Comparison of ENCODE assay signal across 11 cellular contexts in the genomic region with DNA sequence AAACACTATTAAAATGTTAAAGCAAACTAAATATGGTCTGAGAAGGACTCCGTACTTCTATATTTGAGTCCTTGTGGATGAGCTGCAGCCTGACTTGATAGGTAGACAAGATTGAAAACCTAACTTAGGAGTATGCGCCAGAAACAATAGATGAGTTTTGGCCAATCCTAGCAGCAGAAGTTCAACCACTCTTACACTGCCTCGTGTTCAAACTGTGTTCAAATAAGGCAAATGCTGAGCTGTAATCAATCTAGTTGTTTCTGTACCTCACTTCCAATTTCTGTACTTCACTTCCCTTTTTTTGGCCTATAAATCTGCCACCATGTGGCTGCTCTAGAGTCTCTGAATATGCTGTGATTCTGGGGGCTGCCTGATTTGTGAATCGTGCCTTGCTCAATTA. TPM values are rescaled to one million over a fixed set of nuclear protein-coding genes. Genes with fewer than 3 reads are reported as not detected.
DNase-seq lines count a peak whose midpoint lies in the region; ATAC-seq and TF ChIP-seq lines count a peak whose summit lies in the region.
"Had no signal": no experiment of that assay in that cellular context is flagged by ENCODE, and none has a peak within 500 bp of the region (broad histone marks: within the 10 kb centered on the region; RNA-seq: fewer than 3 reads in every experiment).

No MANE protein-coding gene starts in this region.

- H4K20me1 ChIP-seq in fibroblast of lung (ENCODE audit: control insufficient read depth, extremely low read depth, insufficient read depth, low read length), result no peaks in the 10 kb centered on the region

- no peaks in the 10 kb centered on the region for H3K79me2 ChIP-seq in fibroblast of lung (ENCODE audit: control insufficient read depth, insufficient read depth, low read length)

- peak overlapping the region; percentile 2; the same call in 1 of the 2 replicates for H3K9ac ChIP-seq in HUES64 (ENCODE audit: low read depth, low read length)
- no peak overlapping the region for H3K9ac ChIP-seq in fibroblast of lung (ENCODE audit: insufficient read depth, low read length)

- 93% methylated on average over 4 of the region's 4 CpGs for WGBS in HUES64

- H3K27ac ChIP-seq in HUES64 (ENCODE audit: low read depth, low read length) (no peak overlapping the region), fibroblast of lung (ENCODE audit: insufficient read depth, low read length) (no peak overlapping the region)

- intact Hi-C loops in head of caudate nucleus (cut with DNase I), result no loop called here

- peaks cover 7% of the 10 kb centered on the region for H3K4me1 ChIP-seq in HUES64 (ENCODE audit: insufficient read depth, low read length)
- H3K4me1 ChIP-seq in fibroblast of lung (ENCODE audit: control insufficient read depth, extremely low read depth, insufficient read depth, low read length), result no peaks in the 10 kb centered on the region

- H2AFZ ChIP-seq in fibroblast of lung (ENCODE audit: low read length), result peak overlapping the region; percentile 21

- TF ChIP-seq CTCF in fibroblast of lung (conservative IDR thresholded peaks at IDR 0.05 in 1 of 2, IDR thresholded peaks at IDR 0.05 in 1 of 2; ENCODE audit: low read depth in 1 of 2, low read length in 2 of 2), result no peak

- no peak for DNase-seq in fibroblast of lung (ENCODE audit: low read depth in 2 of 2)
- DNase-seq in NCI-H748 (lab: John Stamatoyannopoulos, UW; ENCODE audit: unreplicated experiment), result no peak
- no peak for DNase-seq in head of caudate nucleus
- no peak for DNase-seq in NCI-H2081 (lab: John Stamatoyannopoulos, UW)
- DNase-seq in putamen (ENCODE audit: low spot score), result no peak
- DNase-seq: Calu3; stimulated activated CD4-positive, alpha-beta T cell treated with anti-CD3 and anti-CD28 coated beads, Interleukin-4, amount 100 ng/mL, for 24 hours had no signal

- H3K4me2 ChIP-seq in fibroblast of lung (ENCODE audit: extremely low read depth, insufficient read depth, low read length), result no peak overlapping the region

- H3K27me3 ChIP-seq in HUES64 (ENCODE audit: insufficient read depth, low read length) (no peaks in the 10 kb centered on the region), fibroblast of lung (ENCODE audit: control insufficient read depth, insufficient read depth, low read length) (no peaks in the 10 kb centered on the region)

- ATAC-seq in GM18508 (IDR thresholded peaks at IDR 0.05; ENCODE audit: insufficient read depth, unreplicated experiment), result peak; percentile 76
- ATAC-seq in GM21786 (IDR thresholded peaks at IDR 0.05; ENCODE audit: unreplicated experiment), result peak; percentile 85
- ATAC-seq: Panc1 had no signal

- H3K36me3 ChIP-seq in HUES64 (ENCODE audit: insufficient read depth, low read length) (no peaks in the 10 kb centered on the region), fibroblast of lung (ENCODE audit: control insufficient read depth, insufficient read depth, low read length) (no peaks in the 10 kb centered on the region)

- H3K9me3 ChIP-seq in HUES64 (ENCODE audit: insufficient read depth, low read depth, low read length) (no peaks in the 10 kb centered on the region), fibroblast of lung (ENCODE audit: control insufficient read depth, insufficient read depth, low read depth, low read length) (no peaks in the 10 kb centered on the region)

- H3K4me3 ChIP-seq in HUES64 (ENCODE audit: low read length) (peak overlapping the region; percentile 79), fibroblast of lung (replicated peaks in 1 of 4; ENCODE audit: control extremely low read depth in 1 of 4, insufficient read depth in 1 of 4, low read depth in 3 of 4, low read length in 4 of 4) (no peak overlapping the region)

RNA-seq across cellular contexts. Expression of gene SERINC1, which starts 13.2 kb away (rescaled TPM):
- polyA plus RNA-seq in HUES64 (2013, experiment 1 of 2), result 37.6 TPM
- 41.8 TPM for polyA plus RNA-seq in HUES64 (2013, experiment 2 of 2)
- 241 and 363 TPM in 2 replicates for total RNA-seq in fibroblast of lung
- 176 and 306 TPM in 2 replicates for polyA plus RNA-seq in fibroblast of lung
- 123 and 194 TPM in 2 replicates for polyA plus RNA-seq in fibroblast of lung (2012)
- polyA minus RNA-seq in fibroblast of lung (ENCODE audit: low replicate concordance), result 27.0 and 28.9 TPM in 2 replicates
